ENCODE assay signal across 17 cellular contexts in the genomic region with DNA sequence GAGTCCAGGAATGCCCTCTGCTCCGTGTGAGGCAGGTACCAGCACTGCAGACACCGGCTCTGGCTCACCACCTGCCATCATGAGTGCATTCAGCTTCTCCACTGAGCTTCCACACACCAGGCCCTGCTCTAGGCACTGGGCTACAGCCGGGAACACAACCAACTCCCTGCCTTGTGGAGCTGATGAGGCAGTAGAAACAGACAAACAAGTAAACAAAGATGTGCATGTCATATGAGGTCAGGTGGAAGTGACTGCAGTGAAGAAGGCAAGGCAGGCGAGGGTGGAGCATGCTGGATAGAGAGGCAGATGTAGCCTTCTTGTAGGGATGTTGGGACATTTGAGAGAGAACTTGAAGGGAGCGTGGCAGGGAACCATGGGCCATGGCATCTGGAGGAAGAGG. TPM values are rescaled to one million over a fixed set of nuclear protein-coding genes. Genes with fewer than 3 reads are reported as not detected.
DNase-seq lines count a peak whose midpoint lies in the region; ATAC-seq, FAIRE-seq and TF ChIP-seq lines count a peak whose summit lies in the region.
"Had no signal": no experiment of that assay in that cellular context is flagged by ENCODE, and none has a peak within 500 bp of the region (broad histone marks: within the 10 kb centered on the region; RNA-seq: fewer than 3 reads in every experiment).

No MANE protein-coding gene starts in this region.

- DNase-seq in activated CD4-positive, alpha-beta T cell treated with anti-CD3 and anti-CD28 coated beads for 36 hours, result peak; percentile 26
- DNase-seq in activated CD4-positive, alpha-beta T cell treated with anti-CD3 and anti-CD28 coated beads, Interleukin-2, amount 50 U/mL, for 4 hours, result no peak
- DNase-seq in natural killer cell (no peak), H54 (ENCODE audit: insufficient read length, low spot score) (no peak), prostate gland (ENCODE audit: low spot score) (no peak), mucosa of gallbladder (ENCODE audit: low spot score) (no peak)
- DNase-seq: islet precursor cell, MV-4-11, small intestine, stomach had no signal

- intact Hi-C loops in activated CD4-positive, alpha-beta T cell treated with anti-CD3 and anti-CD28 coated beads for 36 hours (cut with DNase I, micrococcal nuclease), result loop anchor here in 1 of 2 experiments (5.0 to 10.0 kb wide), 2 partner anchors 543 to 800 kb away; partner anchors contain the start of genes CCDC102A and GNAO1
- intact Hi-C loops in natural killer cell (cut with micrococcal nuclease) (no loop called here), prostate gland (cut with DNase I) (no loop called here)

- no peaks in the 10 kb centered on the region for H3K9me3 ChIP-seq in prostate gland
- H3K9me3 ChIP-seq: stomach had no signal

- H3K4me1 Mint-ChIP-seq in activated CD4-positive, alpha-beta T cell treated with anti-CD3 and anti-CD28 coated beads for 36 hours, result peaks cover 75% of the 10 kb centered on the region
- H3K4me1 Mint-ChIP-seq in activated T-helper 17 cell treated with anti-CD3 and anti-CD28 coated beads, Interleukin-2, amount 50 U/mL, for 72 hours, result peaks cover 42% of the 10 kb centered on the region
- H3K4me1 Mint-ChIP-seq in natural killer cell, result peaks cover 69 to 82% of the 10 kb centered on the region in 2 donors

- H3K4me3 Mint-ChIP-seq in activated CD4-positive, alpha-beta T cell treated with anti-CD3 and anti-CD28 coated beads for 36 hours, result peak overlapping the region; percentile 98
- H3K4me3 Mint-ChIP-seq in activated T-helper 17 cell treated with anti-CD3 and anti-CD28 coated beads, Interleukin-2, amount 50 U/mL, for 72 hours, result peak overlapping the region; percentile 90
- H3K4me3 Mint-ChIP-seq in natural killer cell, result peak overlapping the region; percentile 45
- H3K4me3 Mint-ChIP-seq: dendritic cell treated with granulocyte-macrophage colony-stimulating factor and Interleukin-4, amounts not matched to agents 40 ng/mL and 50 ng/mL, for 4 days; WTC11 had no signal

- TF ChIP-seq CTCF in natural killer cell (IDR thresholded peaks at IDR 0.05), result no peak
- TF ChIP-seq CTCF in prostate gland (IDR thresholded peaks at IDR 0.05), result no peak

- H3K27me3 Mint-ChIP-seq in activated CD4-positive, alpha-beta T cell treated with anti-CD3 and anti-CD28 coated beads for 36 hours, result no peaks in the 10 kb centered on the region
- no peaks in the 10 kb centered on the region for H3K27me3 Mint-ChIP-seq in activated T-helper 17 cell treated with anti-CD3 and anti-CD28 coated beads, Interleukin-2, amount 50 U/mL, for 72 hours
- no peaks in the 10 kb centered on the region for H3K27me3 Mint-ChIP-seq in natural killer cell (ENCODE audit: low read depth in 2 of 2)
- H3K27me3 Mint-ChIP-seq: dendritic cell treated with granulocyte-macrophage colony-stimulating factor and Interleukin-4, amounts not matched to agents 40 ng/mL and 50 ng/mL, for 4 days had no signal

- POLR2A ChIA-PET in activated CD4-positive, alpha-beta T cell treated with anti-CD3 and anti-CD28 coated beads for 36 hours (lab: Charles Lee), result no interaction called here

- H3K4me3 ChIP-seq in prostate gland, result no peak overlapping the region
- H3K4me3 ChIP-seq: stomach had no signal

- H3K27ac ChIP-seq in prostate gland, result no peak overlapping the region
- H3K27ac ChIP-seq: RWPE1, stomach had no signal

- H3K36me3 ChIP-seq in prostate gland, result no peaks in the 10 kb centered on the region

- no peak for ATAC-seq in activated CD4-positive, alpha-beta T cell treated with anti-CD3 and anti-CD28 coated beads for 36 hours
- ATAC-seq in GM18505 (IDR thresholded peaks at IDR 0.05; ENCODE audit: unreplicated experiment), result no peak
- no peak for ATAC-seq in activated T-helper 17 cell treated with anti-CD3 and anti-CD28 coated beads, Interleukin-2, amount 50 U/mL, for 72 hours (replicated peaks)
- ATAC-seq in natural killer cell, result no peak
- ATAC-seq: WTC11 had no signal

- peak; percentile 11 for TF ChIP-seq POLR2A in GM18505 (IDR thresholded peaks at IDR 0.05; ENCODE audit: borderline replicate concordance, extremely low read depth, insufficient read depth, insufficient read length)
- no peak for TF ChIP-seq POLR2A in H54 (IDR thresholded peaks at IDR 0.05; ENCODE audit: low read depth, low read length)
- no peak for TF ChIP-seq POLR2A in prostate gland (IDR thresholded peaks at IDR 0.05)

- H3K27ac Mint-ChIP-seq in activated CD4-positive, alpha-beta T cell treated with anti-CD3 and anti-CD28 coated beads for 36 hours, result peak overlapping the region; percentile 75
- H3K27ac Mint-ChIP-seq in activated T-helper 17 cell treated with anti-CD3 and anti-CD28 coated beads, Interleukin-2, amount 50 U/mL, for 72 hours, result peak overlapping the region; percentile 95
- H3K27ac Mint-ChIP-seq in natural killer cell, result peak overlapping the region; percentile 82 to 92
- H3K27ac Mint-ChIP-seq: dendritic cell treated with granulocyte-macrophage colony-stimulating factor and Interleukin-4, amounts not matched to agents 40 ng/mL and 50 ng/mL, for 4 days; WTC11 had no signal

- H3K36me3 Mint-ChIP-seq in activated CD4-positive, alpha-beta T cell treated with anti-CD3 and anti-CD28 coated beads for 36 hours (ENCODE audit: low read depth), result peaks cover 58% of the 10 kb centered on the region
- H3K36me3 Mint-ChIP-seq in activated T-helper 17 cell treated with anti-CD3 and anti-CD28 coated beads, Interleukin-2, amount 50 U/mL, for 72 hours (ENCODE audit: low read depth), result peaks cover 93% of the 10 kb centered on the region
- H3K36me3 Mint-ChIP-seq in natural killer cell, result peaks cover 8% of the 10 kb centered on the region
- H3K36me3 Mint-ChIP-seq: WTC11 had no signal

- 82% methylated on average over 5 of the region's 5 CpGs for WGBS in prostate gland

- no peaks in the 10 kb centered on the region for H3K9me3 Mint-ChIP-seq in activated CD4-positive, alpha-beta T cell treated with anti-CD3 and anti-CD28 coated beads for 36 hours (ENCODE audit: low read depth)
- no peaks in the 10 kb centered on the region for H3K9me3 Mint-ChIP-seq in activated T-helper 17 cell treated with anti-CD3 and anti-CD28 coated beads, Interleukin-2, amount 50 U/mL, for 72 hours
- no peaks in the 10 kb centered on the region for H3K9me3 Mint-ChIP-seq in natural killer cell
- H3K9me3 Mint-ChIP-seq: dendritic cell treated with granulocyte-macrophage colony-stimulating factor and Interleukin-4, amounts not matched to agents 40 ng/mL and 50 ng/mL, for 4 days; WTC11 had no signal

- no peaks in the 10 kb centered on the region for H3K27me3 ChIP-seq in prostate gland (replicated peaks; ENCODE audit: insufficient read depth)
- H3K27me3 ChIP-seq: stomach had no signal

- H3K4me1 ChIP-seq in prostate gland (replicated peaks), result peaks cover 4% of the 10 kb centered on the region

- no peak for FAIRE-seq in H54 (lab: Jason Lieb, UNC)
- FAIRE-seq: small intestine had no signal

- CTCF ChIA-PET in activated CD4-positive, alpha-beta T cell treated with anti-CD3 and anti-CD28 coated beads for 36 hours (lab: Charles Lee), result interaction anchor here (0.8 kb wide), 1 partner anchor 11 kb away, joined by 3 read pairs; no protein-coding TSS in a partner anchor

RNA-seq across cellular contexts. Expression of gene NLRC5, which starts 5.0 kb away (rescaled TPM):
- total RNA-seq in activated CD4-positive, alpha-beta T cell treated with anti-CD3 and anti-CD28 coated beads for 36 hours, result 100 to 1,000 TPM; 143 to 175 TPM
- 100 to 1,000 TPM; 182 to 219 TPM for total RNA-seq in activated T-helper 17 cell treated with anti-CD3 and anti-CD28 coated beads, Interleukin-2, amount 50 U/mL, for 72 hours
- 100 to 1,000 TPM; 320 to 563 (median 535) TPM for total RNA-seq in natural killer cell
- total RNA-seq in prostate gland, result 10 to 100 TPM in 1 of 2 donors, 1 to 10 TPM in 1; 9.5 to 31.2 TPM
- total RNA-seq in mucosa of gallbladder, result 37.2 TPM

RNA-seq across cellular contexts. Expression of gene CETP, which starts 32.6 kb away (rescaled TPM):
- under 1 TPM in 1 of 2 experiments, not detected in 1; 0.14 TPM for total RNA-seq in activated CD4-positive, alpha-beta T cell treated with anti-CD3 and anti-CD28 coated beads for 36 hours
- not detected for total RNA-seq in activated T-helper 17 cell treated with anti-CD3 and anti-CD28 coated beads, Interleukin-2, amount 50 U/mL, for 72 hours
- total RNA-seq in natural killer cell (under 1 TPM in 1 of 3 donors, not detected in 2; 0.14 TPM), prostate gland (under 1 TPM in 1 of 2 donors, not detected in 1; 0.40 TPM), mucosa of gallbladder (0.26 TPM)
- total RNA-seq: A172, osteoblast, WTC11 had no signal

Comparison
In these comparisons a context has a peak if more than half of its experiments do, and no peak if none do; other contexts are left out.
1. H3K4me3 Mint-ChIP-seq: peak in every context shown above with its lines; median percentile 98 in activated CD4-positive, alpha-beta T cell treated with anti-CD3 and anti-CD28 coated beads for 36 hours; 90 in activated T-helper 17 cell treated with anti-CD3 and anti-CD28 coated beads, Interleukin-2, amount 50 U/mL, for 72 hours; 45 in natural killer cell.